ENCODE assay signal across 8 cellular contexts in genomic region chr5:87074934-87075541, GRCh38.
A peak's percentile ranks its signal among the peaks of the same experiment; 100 is the strongest.
DNase-seq lines count a peak whose midpoint lies in the region; ATAC-seq lines count a peak whose summit lies in the region.

No MANE protein-coding gene starts in this region.

- peak; percentile 80 for DNase-seq in activated CD4-positive, alpha-beta T cell treated with anti-CD3 and anti-CD28 coated beads, Interleukin-2, amount 10 ng/mL, durations not matched to agents 24 days and 14 days
- DNase-seq in activated CD4-positive, alpha-beta T cell treated with anti-CD3 and anti-CD28 coated beads for 1 hour, result no peak
- peak; percentile 39 for DNase-seq in NCI-H69 (lab: John Stamatoyannopoulos, UW)
- DNase-seq in memory B cell (ENCODE audit: low spot score in 2 of 2), result no peak
- no peak for DNase-seq in T-helper 9 cell
- no peak for DNase-seq in activated CD4-positive, CD25-positive, alpha-beta regulatory T cell treated with anti-CD3 and anti-CD28 coated beads, Interleukin-2, amount 50 U/mL, for 72 hours
- no peak for DNase-seq in anterior cingulate cortex (lab: John Stamatoyannopoulos, UW)

- H3K36me3 Mint-ChIP-seq in activated CD4-positive, alpha-beta T cell treated with anti-CD3 and anti-CD28 coated beads, Interleukin-2, amount 10 ng/mL, durations not matched to agents 24 days and 14 days (ENCODE audit: low read depth), result no peaks in the 10 kb centered on the region
- H3K36me3 Mint-ChIP-seq in memory B cell, result no peaks in the 10 kb centered on the region

- intact Hi-C loops in activated CD4-positive, alpha-beta T cell treated with anti-CD3 and anti-CD28 coated beads, Interleukin-2, amount 10 ng/mL, durations not matched to agents 24 days and 14 days (cut with micrococcal nuclease), result loop anchor here (5.0 kb wide), 1 partner anchor 337 kb away; the partner anchor contains the start of gene CCNH

- H3K27ac Mint-ChIP-seq in activated CD4-positive, alpha-beta T cell treated with anti-CD3 and anti-CD28 coated beads, Interleukin-2, amount 10 ng/mL, durations not matched to agents 24 days and 14 days, result peak overlapping the region; percentile 83
- H3K27ac Mint-ChIP-seq in memory B cell, result peak overlapping the region; percentile 91

- peaks cover 31% of the 10 kb centered on the region for H3K4me1 Mint-ChIP-seq in activated CD4-positive, alpha-beta T cell treated with anti-CD3 and anti-CD28 coated beads, Interleukin-2, amount 10 ng/mL, durations not matched to agents 24 days and 14 days
- H3K4me1 Mint-ChIP-seq in memory B cell, result peaks cover 27% of the 10 kb centered on the region

- H3K27me3 Mint-ChIP-seq in activated CD4-positive, alpha-beta T cell treated with anti-CD3 and anti-CD28 coated beads, Interleukin-2, amount 10 ng/mL, durations not matched to agents 24 days and 14 days, result no peaks in the 10 kb centered on the region
- H3K27me3 Mint-ChIP-seq in memory B cell, result no peaks in the 10 kb centered on the region

- ATAC-seq in HG02759 (IDR thresholded peaks at IDR 0.05; ENCODE audit: unreplicated experiment), result peak; percentile 96
- peak; percentile 90 for ATAC-seq in memory B cell (ENCODE audit: low read depth)

- H3K4me3 Mint-ChIP-seq in activated CD4-positive, alpha-beta T cell treated with anti-CD3 and anti-CD28 coated beads, Interleukin-2, amount 10 ng/mL, durations not matched to agents 24 days and 14 days, result peak overlapping the region; percentile 57
- peak overlapping the region; percentile 78 for H3K4me3 Mint-ChIP-seq in memory B cell

- peaks cover 4% of the 10 kb centered on the region for H3K9me3 Mint-ChIP-seq in activated CD4-positive, alpha-beta T cell treated with anti-CD3 and anti-CD28 coated beads, Interleukin-2, amount 10 ng/mL, durations not matched to agents 24 days and 14 days
- no peaks in the 10 kb centered on the region for H3K9me3 Mint-ChIP-seq in memory B cell

Comparison
In these comparisons a context has a peak if more than half of its experiments do, and no peak if none do; other contexts are left out.
1. DNase-seq: peak in activated CD4-positive, alpha-beta T cell treated with anti-CD3 and anti-CD28 coated beads, Interleukin-2, amount 10 ng/mL, durations not matched to agents 24 days and 14 days (single experiment) and NCI-H69 (single experiment); none in activated CD4-positive, alpha-beta T cell treated with anti-CD3 and anti-CD28 coated beads for 1 hour (single experiment), memory B cell (0 of 2), T-helper 9 cell (single experiment), activated CD4-positive, CD25-positive, alpha-beta regulatory T cell treated with anti-CD3 and anti-CD28 coated beads, Interleukin-2, amount 50 U/mL, for 72 hours (single experiment) and anterior cingulate cortex (0 of 58).